Comparison of ENCODE assay signal across 18 cellular contexts in genomic region chr12:72133497-72134055, GRCh38.
A peak's percentile ranks its signal among the peaks of the same experiment; 100 is the strongest.
DNase-seq lines count a peak whose midpoint lies in the region; FAIRE-seq and TF ChIP-seq lines count a peak whose summit lies in the region.
"Had no signal": no experiment of that assay in that cellular context is flagged by ENCODE, and none has a peak within 500 bp of the region (broad histone marks: within the 10 kb centered on the region; RNA-seq: fewer than 3 reads in every experiment).

No MANE protein-coding gene starts in this region.

- H3K9me2 ChIP-seq in Loucy (replicated peaks; ENCODE audit: low read depth, low read length) = no peaks in the 10 kb centered on the region

- H3K18ac ChIP-seq in H1 (ENCODE audit: extremely low read depth, low read length) = no peak overlapping the region

- H3K79me1 ChIP-seq in H1 (ENCODE audit: low read depth, low read length) = no peaks in the 10 kb centered on the region

- no peak for TF ChIP-seq EP300 in H1 (IDR thresholded peaks at IDR 0.05; ENCODE audit: borderline replicate concordance in 1 of 2, low read depth in 2 of 2, low read length in 2 of 2)

- H3K27ac ChIP-seq in breast epithelium (no peak overlapping the region), H1 (ENCODE audit: low read depth, low read length) (no peak overlapping the region)
- H3K27ac ChIP-seq: PC-9 had no signal

- H3K27me3 Mint-ChIP-seq in MCF 10A (ENCODE audit: insufficient read depth, unreplicated experiment) = peaks cover 24% of the 10 kb centered on the region
- H3K27me3 Mint-ChIP-seq: stimulated activated memory B cell treated with anti-CD40 and anti-IgM and Interleukin-4, amounts not matched to agents 10 μg/mL and 1 μg/mL and 100 μg/mL, for 72 hours had no signal

- no peaks in the 10 kb centered on the region for H3K36me3 Mint-ChIP-seq in MCF 10A (ENCODE audit: insufficient read depth, unreplicated experiment)
- H3K36me3 Mint-ChIP-seq: stimulated activated memory B cell treated with anti-CD40 and anti-IgM and Interleukin-4, amounts not matched to agents 10 μg/mL and 1 μg/mL and 100 μg/mL, for 72 hours had no signal

- intact Hi-C loops in MCF 10A (cut with micrococcal nuclease) (no loop called here), breast epithelium (cut with DNase I; ENCODE audit: low total_unique reads) (no loop called here)

- H3K4ac ChIP-seq in H1 (replicated peaks; ENCODE audit: insufficient read length, low read depth, low read length) = no peak overlapping the region

- H3K4me3 Mint-ChIP-seq in MCF 10A (ENCODE audit: unreplicated experiment) = no peak overlapping the region
- H3K4me3 Mint-ChIP-seq: stimulated activated memory B cell treated with anti-CD40 and anti-IgM and Interleukin-4, amounts not matched to agents 10 μg/mL and 1 μg/mL and 100 μg/mL, for 72 hours; T-helper 1 cell treated with Interleukin-12 subunit alpha and Interleukin-12 subunit beta and Interleukin-4 antibody, amounts not matched to agents 30 μg/mL and 1 μg/mL, for 36 hours had no signal

- no peak overlapping the region for H3K56ac ChIP-seq in H1 (replicated peaks; ENCODE audit: insufficient read length, low read depth, low read length)

- no peak overlapping the region for H3K27ac Mint-ChIP-seq in MCF 10A (ENCODE audit: low read depth, unreplicated experiment)
- H3K27ac Mint-ChIP-seq: stimulated activated memory B cell treated with anti-CD40 and anti-IgM and Interleukin-4, amounts not matched to agents 10 μg/mL and 1 μg/mL and 100 μg/mL, for 72 hours; T-helper 1 cell treated with Interleukin-12 subunit alpha and Interleukin-12 subunit beta and Interleukin-4 antibody, amounts not matched to agents 30 μg/mL and 1 μg/mL, for 36 hours had no signal

- CTCF ChIA-PET in MCF 10A (lab: Yijun Ruan, JAX) = interaction anchor here (0.6 to 0.9 kb wide), 2 partner anchors 16 to 117 kb away, joined by 3 to 4 read pairs; no protein-coding TSS in a partner anchor
- CTCF ChIA-PET in H1 (lab: Charles Lee; ENCODE audit: partially characterized antibody) = interaction anchor here (0.6 to 1.4 kb wide), 4 partner anchors 11 to 133 kb away, joined by 3 to 4 read pairs (median 3); no protein-coding TSS in a partner anchor

- H3K9me3 Mint-ChIP-seq in MCF 10A (ENCODE audit: unreplicated experiment) = no peaks in the 10 kb centered on the region
- H3K9me3 Mint-ChIP-seq: T-helper 1 cell treated with Interleukin-12 subunit alpha and Interleukin-12 subunit beta and Interleukin-4 antibody, amounts not matched to agents 30 μg/mL and 1 μg/mL, for 36 hours had no signal

- H3K14ac ChIP-seq in H1 (ENCODE audit: insufficient read length) = no peak overlapping the region

- POLR2A ChIA-PET in MCF 10A (lab: Yijun Ruan, JAX) = no interaction called here
- POLR2A ChIA-PET in H1 (lab: Charles Lee; ENCODE audit: partially characterized antibody) = no interaction called here

- TF ChIP-seq RAD21 in H1 (IDR thresholded peaks at IDR 0.05 in 1 of 2, conservative IDR thresholded peaks at IDR 0.05 in 1 of 2; ENCODE audit: low read depth in 2 of 2, low read length in 2 of 2) = peak; percentile 54 to 64; a peak in 3 of 4 replicates

- no peak overlapping the region for H4K8ac ChIP-seq in H1 (ENCODE audit: extremely low read depth, insufficient read depth, low read length)

- H3K4me2 ChIP-seq in Loucy (ENCODE audit: low read depth, low read length, poor library complexity, severe bottlenecking) = no peak overlapping the region
- no peak overlapping the region for H3K4me2 ChIP-seq in H1 (ENCODE audit: insufficient read depth in 1 of 2, low read depth in 2 of 2, low read length in 2 of 2)
- H3K4me2 ChIP-seq: PC-9 had no signal

- no peak overlapping the region for H4K91ac ChIP-seq in H1 (replicated peaks; ENCODE audit: insufficient read length, low read length)

- 83% methylated on average over 1 of the region's 1 CpG; no CpG with 5 or more reads in 1 of the 2 experiments for WGBS in H1 (ENCODE audit: extremely low coverage in 1 of 2, insufficient coverage in 1 of 2, insufficient read length in 1 of 2, insufficient replicate concordance in 2 of 2, low coverage in 1 of 2, low lambda C conversion rate in 2 of 2, missing lambda C conversion rate in 1 of 2), 2 experiments

- no peak overlapping the region for H2BK120ac ChIP-seq in H1 (replicated peaks; ENCODE audit: low read depth, low read length)

- DNase-seq in MCF 10A (ENCODE audit: unreplicated experiment) (peak; percentile 21), breast epithelium (ENCODE audit: low spot score in 2 of 2) (no peak), H1 (ENCODE audit: low read depth in 1 of 2, low spot score in 2 of 2) (no peak), superior temporal gyrus (ENCODE audit: extremely low spot score) (peak; percentile 63), germinal center (ENCODE audit: low spot score) (no peak), A172 (ENCODE audit: low spot score) (no peak), H4 (ENCODE audit: low spot score) (no peak)
- DNase-seq: activated CD4-positive, alpha-beta T cell treated with anti-CD3 and anti-CD28 coated beads for 4 hours; AML-193; aorta; effector CD8-positive, alpha-beta T cell; GF-D8; Karpas-422; PC-9 had no signal

- H4K20me1 ChIP-seq in Loucy (ENCODE audit: insufficient read depth, low read length, poor library complexity, severe bottlenecking) (no peaks in the 10 kb centered on the region), H1 (replicated peaks in 1 of 2; ENCODE audit: control insufficient read depth in 1 of 2, insufficient read depth in 2 of 2, low read length in 2 of 2) (no peaks in the 10 kb centered on the region)

- H3F3A ChIP-seq in Loucy (ENCODE audit: low read depth) = no peaks in the 10 kb centered on the region

- TF ChIP-seq CTCF in MCF 10A (IDR thresholded peaks at IDR 0.05; ENCODE audit: unreplicated experiment) (no peak), breast epithelium (IDR thresholded peaks at IDR 0.05) (no peak), Loucy (conservative IDR thresholded peaks at IDR 0.05; ENCODE audit: low read length) (0 out of 2 replicates have a peak, but pooled peaks have one; percentile 23), H1 (IDR thresholded peaks at IDR 0.05; ENCODE audit: control extremely low read depth in 1 of 3, insufficient read depth in 1 of 3, low read depth in 1 of 3, low read length in 3 of 3) (peak; percentile 15 to 25 (median 20))

- BruUV-seq in MCF 10A (replicated peaks; lab: Mats Ljungman, UMichigan) = no TSS peak

- H3K23me2 ChIP-seq in H1 (ENCODE audit: low read depth, low read length) = no peaks in the 10 kb centered on the region

- no peak overlapping the region for H3K4me3 ChIP-seq in breast epithelium
- H3K4me3 ChIP-seq in Loucy (ENCODE audit: low read length, poor library complexity, severe bottlenecking) = no peak overlapping the region
- no peak overlapping the region for H3K4me3 ChIP-seq in H1 (ENCODE audit: extremely low read depth in 1 of 4, insufficient read depth in 2 of 4, low read depth in 3 of 4, low read length in 4 of 4)
- H3K4me3 ChIP-seq: PC-9 had no signal

- H3K79me2 ChIP-seq in Loucy (ENCODE audit: insufficient read depth, low read length) (no peaks in the 10 kb centered on the region), H1 (ENCODE audit: control insufficient read depth in 1 of 2, insufficient read depth in 2 of 2, low read length in 2 of 2) (no peaks in the 10 kb centered on the region)

- H2AFZ ChIP-seq in Loucy (ENCODE audit: low read length) (no peak overlapping the region), H1 (ENCODE audit: low read length) (peak overlapping the region; percentile 36; the same call in 1 of the 2 replicates)
- H2AFZ ChIP-seq: PC-9 had no signal

- H3K4me1 Mint-ChIP-seq in MCF 10A (ENCODE audit: insufficient read depth, unreplicated experiment) = peaks cover 4% of the 10 kb centered on the region
- H3K4me1 Mint-ChIP-seq: stimulated activated memory B cell treated with anti-CD40 and anti-IgM and Interleukin-4, amounts not matched to agents 10 μg/mL and 1 μg/mL and 100 μg/mL, for 72 hours had no signal

- no peak for FAIRE-seq in H1 (lab: Jason Lieb, UNC)
- FAIRE-seq: frontal cortex had no signal

- H3K23ac ChIP-seq in H1 (ENCODE audit: insufficient read length) = no peak overlapping the region

- no peaks in the 10 kb centered on the region for H3K4me1 ChIP-seq in breast epithelium
- H3K4me1 ChIP-seq in Loucy (ENCODE audit: insufficient read depth, low read length, poor library complexity, severe bottlenecking) = no peaks in the 10 kb centered on the region
- H3K4me1 ChIP-seq in H1 (replicated peaks in 1 of 4; ENCODE audit: control insufficient read depth in 3 of 4, insufficient read depth in 4 of 4, low read length in 3 of 4) = peaks cover 0 to 5% (median 2%) of the 10 kb centered on the region in 4 experiments; a peak in 2 of 7 replicates

- H2BK12ac ChIP-seq in H1 (ENCODE audit: low read depth, low read length) = no peak overlapping the region

- TF ChIP-seq POLR2A in breast epithelium (IDR thresholded peaks at IDR 0.05) = no peak
- TF ChIP-seq POLR2A in H1 (IDR thresholded peaks at IDR 0.05; ENCODE audit: control extremely low read depth in 1 of 2, low read depth in 2 of 2, low read length in 2 of 2) = no peak

- no peak overlapping the region for H2BK15ac ChIP-seq in H1 (ENCODE audit: low read length)

- H3K36me3 ChIP-seq in breast epithelium (no peaks in the 10 kb centered on the region), Loucy (ENCODE audit: insufficient read depth, low read length) (no peaks in the 10 kb centered on the region), H1 (ENCODE audit: control insufficient read depth in 2 of 4, insufficient read depth in 4 of 4, low read length in 3 of 4) (no peaks in the 10 kb centered on the region)

- H3K9me3 ChIP-seq in breast epithelium (no peaks in the 10 kb centered on the region), Loucy (ENCODE audit: insufficient read depth, low read depth, low read length) (no peaks in the 10 kb centered on the region), H1 (ENCODE audit: insufficient read depth in 2 of 2, low read depth in 1 of 2, low read length in 1 of 2) (no peaks in the 10 kb centered on the region)

- no peak overlapping the region for H2AK5ac ChIP-seq in H1 (ENCODE audit: low read depth, low read length)

- no peak overlapping the region for H4K5ac ChIP-seq in H1 (ENCODE audit: insufficient read length, low read depth, low read length)

- no peak overlapping the region for H3K9ac ChIP-seq in Loucy (ENCODE audit: low read depth, low read length, poor library complexity, severe bottlenecking)
- H3K9ac ChIP-seq in H1 (replicated peaks in 1 of 4; ENCODE audit: extremely low read depth in 1 of 4, low read depth in 3 of 4, low read length in 3 of 4) = no peak overlapping the region

- no peaks in the 10 kb centered on the region for H3K27me3 ChIP-seq in breast epithelium
- H3K27me3 ChIP-seq in Loucy (ENCODE audit: insufficient read depth, low read length, poor library complexity, severe bottlenecking) = no peaks in the 10 kb centered on the region
- no peaks in the 10 kb centered on the region for H3K27me3 ChIP-seq in H1 (replicated peaks in 1 of 4; ENCODE audit: control insufficient read depth in 3 of 4, extremely low read depth in 1 of 4, insufficient read depth in 3 of 4, low read length in 3 of 4)

- H2BK20ac ChIP-seq in H1 (ENCODE audit: low read length) = no peak overlapping the region

- no peak overlapping the region for H2BK5ac ChIP-seq in H1 (ENCODE audit: low read depth, low read length)

TF ChIP-seq in H1, 55 proteins besides CTCF, POLR2A, EP300 and RAD21 (continues in another document):
- no peak for TF ChIP-seq GTF2F1 (IDR thresholded peaks at IDR 0.05; ENCODE audit: borderline replicate concordance, low read depth, low read length)
- TF ChIP-seq HDAC2 (IDR thresholded peaks at IDR 0.05; ENCODE audit: borderline replicate concordance in 1 of 2, low read depth in 2 of 2, low read length in 2 of 2) = no peak

Comparison
In these comparisons a context has a peak if more than half of its experiments do, and no peak if none do; other contexts are left out.
1. DNase-seq: peak in MCF 10A (single experiment) and superior temporal gyrus (single experiment); none in breast epithelium (0 of 2), H1 (0 of 2), germinal center (single experiment), A172 (single experiment) and H4 (single experiment).
2. CTCF ChIP-seq: peak in Loucy (single experiment) and H1 (3 of 3); none in MCF 10A (single experiment) and breast epithelium (0 of 3).